3 cellular contexts compared by ENCODE assay signal in the genomic region with DNA sequence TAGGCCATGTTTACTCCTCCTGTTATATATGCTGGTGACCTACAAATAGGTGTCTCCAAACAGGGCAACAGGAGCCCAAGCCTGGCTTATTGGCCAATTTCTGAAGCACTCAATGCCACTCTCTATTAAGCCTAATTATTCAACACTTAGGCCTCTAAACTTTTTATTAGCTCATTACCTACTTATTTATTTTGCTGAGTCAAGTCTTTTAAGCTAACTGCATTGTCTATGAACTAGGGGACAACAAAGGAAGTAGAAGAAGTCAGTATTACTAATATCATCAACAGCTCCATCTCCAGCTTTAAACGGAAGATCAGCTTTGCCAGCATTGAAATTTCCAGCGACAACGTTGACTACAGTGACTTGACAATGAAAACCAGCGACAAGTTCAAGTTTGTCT.
TF ChIP-seq lines count a peak whose summit lies in the region.

No MANE protein-coding gene starts in this region.

TF ChIP-seq in HepG2, 621 proteins besides CTCF, POLR2A, EP300 and RAD21:
- TF ChIP-seq MAFF (IDR thresholded peaks at IDR 0.05; ENCODE audit: low read depth, low read length) (peak; percentile 87), MAFK (conservative IDR thresholded peaks at IDR 0.05 in 1 of 2, IDR thresholded peaks at IDR 0.05 in 1 of 2; ENCODE audit: low read length in 2 of 2) (peak; percentile 79 to 94), ZBTB8A (CRISPR knock-in tag; IDR thresholded peaks at IDR 0.05; ENCODE audit: borderline replicate concordance, low read depth) (no peak), ZMYM2 (CRISPR knock-in tag; IDR thresholded peaks at IDR 0.05) (no peak), ZKSCAN1 (IDR thresholded peaks at IDR 0.05; ENCODE audit: low read length) (no peak)
- TF ChIP-seq, protein P1, sequence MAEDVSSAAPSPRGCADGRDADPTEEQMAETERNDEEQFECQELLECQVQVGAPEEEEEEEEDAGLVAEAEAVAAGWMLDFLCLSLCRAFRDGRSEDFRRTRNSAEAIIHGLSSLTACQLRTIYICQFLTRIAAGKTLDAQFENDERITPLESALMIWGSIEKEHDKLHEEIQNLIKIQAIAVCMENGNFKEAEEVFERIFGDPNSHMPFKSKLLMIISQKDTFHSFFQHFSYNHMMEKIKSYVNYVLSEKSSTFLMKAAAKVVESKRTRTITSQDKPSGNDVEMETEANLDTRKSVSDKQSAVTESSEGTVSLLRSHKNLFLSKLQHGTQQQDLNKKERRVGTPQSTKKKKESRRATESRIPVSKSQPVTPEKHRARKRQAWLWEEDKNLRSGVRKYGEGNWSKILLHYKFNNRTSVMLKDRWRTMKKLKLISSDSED (CRISPR knock-in tag; IDR thresholded peaks at IDR 0.05), result no peak

TF ChIP-seq in IMR-90, 13 proteins besides CTCF, POLR2A, EP300 and RAD21:
- TF ChIP-seq CHD1 (IDR thresholded peaks at IDR 0.05; ENCODE audit: low read depth, low read length), result no peak
- TF ChIP-seq MAFK (IDR thresholded peaks at IDR 0.05; ENCODE audit: low read depth, low read length), result peak; percentile 89

TF ChIP-seq in H1, 55 proteins besides CTCF, POLR2A, EP300 and RAD21:
- no peak for TF ChIP-seq KDM4A (IDR thresholded peaks at IDR 0.05; ENCODE audit: low read depth, low read length, severe bottlenecking)
- TF ChIP-seq MAFK (IDR thresholded peaks at IDR 0.05; ENCODE audit: low read depth, low read length), result peak; percentile 32; the same call in 1 of the 2 replicates
- no peak for TF ChIP-seq NANOG (IDR thresholded peaks at IDR 0.05; ENCODE audit: insufficient read depth, low read depth, low read length, poor library complexity, severe bottlenecking)
